In genomic region chr7:141587304-141587703, GRCh38 we compare ENCODE assay signal across 18 cellular contexts. TPM values are rescaled to one million over a fixed set of nuclear protein-coding genes. Genes with fewer than 3 reads are reported as not detected.
DNase-seq lines count a peak whose midpoint lies in the region; ATAC-seq, FAIRE-seq and TF ChIP-seq lines count a peak whose summit lies in the region.
"Had no signal": no experiment of that assay in that cellular context is flagged by ENCODE, and none has a peak within 500 bp of the region (broad histone marks: within the 10 kb centered on the region; RNA-seq: fewer than 3 reads in every experiment).

No MANE protein-coding gene starts in this region.

- H3K36me3 Mint-ChIP-seq in activated T-helper 1 cell treated with anti-CD3 and anti-CD28 coated beads, Interleukin-12 subunit alpha, Interleukin-12 subunit beta, Interleukin-2, Interleukin-4 antibody, amounts not matched to agents 30 ng/mL and 10 ng/mL and 1 ng/mL, durations not matched to agents 14 hours and 24 hours and 36 hours (ENCODE audit: low read depth) = peaks cover 34% of the 10 kb centered on the region

- TF ChIP-seq CTCF in AG04450 (IDR thresholded peaks at IDR 0.05; ENCODE audit: low read depth, low read length) (no peak), suprapubic skin (IDR thresholded peaks at IDR 0.05) (no peak)

- intact Hi-C loops in activated T-helper 1 cell treated with anti-CD3 and anti-CD28 coated beads, Interleukin-12 subunit alpha, Interleukin-12 subunit beta, Interleukin-2, Interleukin-4 antibody, amounts not matched to agents 30 ng/mL and 10 ng/mL and 1 ng/mL, durations not matched to agents 14 hours and 24 hours and 36 hours (cut with micrococcal nuclease) = loop anchor here (5.0 kb wide), 1 partner anchor 1220 kb away; no protein-coding TSS in a partner anchor

- H3K27me3 Mint-ChIP-seq in activated T-helper 1 cell treated with anti-CD3 and anti-CD28 coated beads, Interleukin-12 subunit alpha, Interleukin-12 subunit beta, Interleukin-2, Interleukin-4 antibody, amounts not matched to agents 30 ng/mL and 10 ng/mL and 1 ng/mL, durations not matched to agents 14 hours and 24 hours and 36 hours (ENCODE audit: insufficient read depth) = no peaks in the 10 kb centered on the region
- H3K27me3 Mint-ChIP-seq: CD4-positive, alpha-beta T cell; T-cell had no signal

- no peak for ATAC-seq in HG03354 (IDR thresholded peaks at IDR 0.05; ENCODE audit: poor library complexity, severe bottlenecking, unreplicated experiment)
- no peak for ATAC-seq in HG03196 (IDR thresholded peaks at IDR 0.05; ENCODE audit: unreplicated experiment)
- ATAC-seq: T-cell had no signal

- H3K36me3 ChIP-seq in iPS-20b (ENCODE audit: insufficient read depth, low read depth, low read length) (no peaks in the 10 kb centered on the region), suprapubic skin (no peaks in the 10 kb centered on the region)
- H3K36me3 ChIP-seq: breast epithelium, upper lobe of left lung had no signal

- no peaks in the 10 kb centered on the region for H3K27me3 ChIP-seq in AG04450 (ENCODE audit: control insufficient read depth, insufficient read depth, low read length)
- no peaks in the 10 kb centered on the region for H3K27me3 ChIP-seq in iPS-20b (ENCODE audit: insufficient read depth, low read length)
- no peaks in the 10 kb centered on the region for H3K27me3 ChIP-seq in suprapubic skin
- H3K27me3 ChIP-seq: breast epithelium, upper lobe of left lung had no signal

- no peak for TF ChIP-seq POLR2A in suprapubic skin (IDR thresholded peaks at IDR 0.05)

- H3K4me1 ChIP-seq in iPS-20b (ENCODE audit: insufficient read depth, low read length) (peaks cover 31% of the 10 kb centered on the region), suprapubic skin (no peaks in the 10 kb centered on the region)
- H3K4me1 ChIP-seq: breast epithelium had no signal

- peak overlapping the region; percentile 94 for H3K27ac Mint-ChIP-seq in activated T-helper 1 cell treated with anti-CD3 and anti-CD28 coated beads, Interleukin-12 subunit alpha, Interleukin-12 subunit beta, Interleukin-2, Interleukin-4 antibody, amounts not matched to agents 30 ng/mL and 10 ng/mL and 1 ng/mL, durations not matched to agents 14 hours and 24 hours and 36 hours
- H3K27ac Mint-ChIP-seq: CD4-positive, alpha-beta T cell; mesothelial cell of epicardium; T-cell had no signal

- H3K4me3 ChIP-seq in AG04450 (ENCODE audit: low read depth, low read length) (no peak overlapping the region), iPS-20b (ENCODE audit: low read length) (no peak overlapping the region), suprapubic skin (no peak overlapping the region)
- H3K4me3 ChIP-seq: breast epithelium, upper lobe of left lung had no signal

- no peak for TF ChIP-seq EP300 in suprapubic skin (IDR thresholded peaks at IDR 0.05)

- no peak for DNase-seq in AG04450 (ENCODE audit: low read depth, low spot score)
- DNase-seq in GM19239 (ENCODE audit: insufficient read length, low spot score) = no peak
- no peak for DNase-seq in activated T-helper 1 cell treated with anti-CD3 and anti-CD28 coated beads, Interleukin-12 subunit alpha, Interleukin-12 subunit beta, Interleukin-2, Interleukin-4 antibody, amounts not matched to agents 30 ng/mL and 10 ng/mL and 1 ng/mL, durations not matched to agents 14 hours and 24 hours and 36 hours (ENCODE audit: low spot score)
- no peak for DNase-seq in GM03348 (ENCODE audit: low spot score)
- no peak for DNase-seq in suprapubic skin (ENCODE audit: low spot score in 2 of 2)
- DNase-seq: CD4-positive, alpha-beta T cell; DMS53; NCI-H2171; nephron progenitor cell; SHP77; stimulated activated CD4-positive, alpha-beta T cell treated with anti-CD3 and anti-CD28 coated beads, Interleukin-1b, Interleukin-23, amount 100 ng/mL, for 48 hours; T-cell; upper lobe of left lung had no signal

- POLR2A ChIA-PET in AG04450 (lab: Yijun Ruan, JAX) = no interaction called here

- peak overlapping the region; percentile 25; the same call in 1 of the 2 replicates for H3K9ac ChIP-seq in iPS-20b (ENCODE audit: low read depth, low read length)

- H3K9me3 ChIP-seq in AG04450 (ENCODE audit: control insufficient read depth, insufficient read depth, low read length) (no peaks in the 10 kb centered on the region), iPS-20b (ENCODE audit: insufficient read depth, low read depth, low read length) (no peaks in the 10 kb centered on the region; the same call in 1 of the 2 replicates), suprapubic skin (no peaks in the 10 kb centered on the region)
- H3K9me3 ChIP-seq: breast epithelium, upper lobe of left lung had no signal

- H3K4me3 Mint-ChIP-seq in activated T-helper 1 cell treated with anti-CD3 and anti-CD28 coated beads, Interleukin-12 subunit alpha, Interleukin-12 subunit beta, Interleukin-2, Interleukin-4 antibody, amounts not matched to agents 30 ng/mL and 10 ng/mL and 1 ng/mL, durations not matched to agents 14 hours and 24 hours and 36 hours = peak overlapping the region; percentile 75
- H3K4me3 Mint-ChIP-seq: CD4-positive, alpha-beta T cell; mesothelial cell of epicardium; nephron progenitor cell had no signal

- H3K9me3 Mint-ChIP-seq in activated T-helper 1 cell treated with anti-CD3 and anti-CD28 coated beads, Interleukin-12 subunit alpha, Interleukin-12 subunit beta, Interleukin-2, Interleukin-4 antibody, amounts not matched to agents 30 ng/mL and 10 ng/mL and 1 ng/mL, durations not matched to agents 14 hours and 24 hours and 36 hours = peaks cover 26% of the 10 kb centered on the region
- H3K9me3 Mint-ChIP-seq: CD4-positive, alpha-beta T cell; T-cell had no signal

- H3K4me1 Mint-ChIP-seq in activated T-helper 1 cell treated with anti-CD3 and anti-CD28 coated beads, Interleukin-12 subunit alpha, Interleukin-12 subunit beta, Interleukin-2, Interleukin-4 antibody, amounts not matched to agents 30 ng/mL and 10 ng/mL and 1 ng/mL, durations not matched to agents 14 hours and 24 hours and 36 hours (ENCODE audit: low read depth) = peaks cover 73% of the 10 kb centered on the region
- H3K4me1 Mint-ChIP-seq: nephron progenitor cell had no signal

- 93% methylated on average over 4 of the region's 4 CpGs for WGBS in suprapubic skin

- H3K27ac ChIP-seq in AG04450 (ENCODE audit: low read depth, low read length) (peak overlapping the region; percentile 55), iPS-20b (ENCODE audit: low read length) (no peak overlapping the region), suprapubic skin (no peak overlapping the region)
- H3K27ac ChIP-seq: breast epithelium, upper lobe of left lung had no signal

- FAIRE-seq in GM19239 (lab: Jason Lieb, UNC) = peak; percentile 49

- CTCF ChIA-PET in AG04450 (lab: Charles Lee) = interaction anchor here (1.0 kb wide), 1 partner anchor 54 kb away, joined by 3 read pairs; no protein-coding TSS in a partner anchor

RNA-seq across cellular contexts. Expression of gene AGK, which starts 36.1 kb away (rescaled TPM):
- 39.0 and 42.5 TPM in 2 replicates for polyA plus RNA-seq in AG04450 (2011; rRNA removed)
- polyA minus RNA-seq in AG04450 (2011; rRNA and poly(A)+ RNA removed) = 34.8 and 39.0 TPM in 2 replicates
- total RNA-seq in activated T-helper 1 cell treated with anti-CD3 and anti-CD28 coated beads, Interleukin-12 subunit alpha, Interleukin-12 subunit beta, Interleukin-2, Interleukin-4 antibody, amounts not matched to agents 30 ng/mL and 10 ng/mL and 1 ng/mL, durations not matched to agents 14 hours and 24 hours and 36 hours = 174 and 179 TPM in 2 replicates
- 10 to 100 TPM; 15.3 to 42.7 (median 19.4) TPM for total RNA-seq in suprapubic skin
